8 cellular contexts compared by ENCODE assay signal in the genomic region with DNA sequence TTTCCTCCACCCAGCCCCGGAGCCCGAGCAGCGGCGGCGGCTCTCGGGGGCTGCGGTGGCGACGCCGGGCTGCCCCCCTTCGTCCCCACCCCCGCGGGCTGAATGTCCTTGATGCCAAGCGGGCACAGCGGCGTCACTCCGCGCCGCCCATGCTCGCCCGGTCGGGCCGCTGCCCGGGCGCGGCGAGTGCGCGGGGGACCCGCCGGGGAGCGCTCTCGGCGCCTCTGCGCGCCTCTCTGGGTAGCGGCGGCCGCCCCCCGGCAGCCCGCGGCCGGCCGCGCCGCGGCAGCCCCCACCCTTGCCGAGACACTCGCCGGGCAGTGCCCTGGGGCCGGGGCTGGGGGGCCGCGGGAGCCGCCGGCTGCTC. TPM values are rescaled to one million over a fixed set of nuclear protein-coding genes. Genes with fewer than 3 reads are reported as not detected.
A peak's percentile ranks its signal among the peaks of the same experiment; 100 is the strongest.
DNase-seq lines count a peak whose midpoint lies in the region; ATAC-seq and TF ChIP-seq lines count a peak whose summit lies in the region.

No MANE protein-coding gene starts in this region.

- ATAC-seq in GM18511 (IDR thresholded peaks at IDR 0.05; ENCODE audit: unreplicated experiment), result no peak

- in situ Hi-C loops in GM13977 (cut with MboI; ENCODE audit: low pct_unique_long_range_greater_than_20kb, low sequenced_read_pairs, unreplicated experiment), result loop anchor here (25.0 kb wide), 1 partner anchor 264 kb away; no protein-coding TSS in a partner anchor

- TF ChIP-seq CTCF in GM13977 (IDR thresholded peaks at IDR 0.05; ENCODE audit: extremely low read depth, insufficient read depth, missing control alignments) (no peak), adrenal gland (IDR thresholded peaks at IDR 0.05) (no peak)

- H3K9me3 ChIP-seq in iPS-18a (ENCODE audit: control insufficient read depth, low read depth, low read length), result no peaks in the 10 kb centered on the region
- no peaks in the 10 kb centered on the region for H3K9me3 ChIP-seq in skeletal muscle tissue (ENCODE audit: control insufficient read depth in 3 of 3, low read length in 3 of 3)
- H3K9me3 ChIP-seq in adrenal gland (replicated peaks in 1 of 3), result no peaks in the 10 kb centered on the region

- intact Hi-C loops in adrenal gland (cut with DNase I), result loop anchor here in 1 of 2 donors (10.0 kb wide), 1 partner anchor 632 kb away; no protein-coding TSS in a partner anchor

- TF ChIP-seq POLR2A in adrenal gland (IDR thresholded peaks at IDR 0.05), result no peak

- H3K27me3 ChIP-seq in iPS-18a (ENCODE audit: control insufficient read depth, insufficient read depth, low read length), result peaks cover 76% of the 10 kb centered on the region
- peaks cover 48 to 49% (median 49%) of the 10 kb centered on the region in 3 donors for H3K27me3 ChIP-seq in skeletal muscle tissue (ENCODE audit: control insufficient read depth in 3 of 3, insufficient read depth in 3 of 3, low read length in 3 of 3)
- peaks cover 43% of the 10 kb centered on the region for H3K27me3 ChIP-seq in adrenal gland

- H3K9ac ChIP-seq in iPS-18a (ENCODE audit: low read length) (no peak overlapping the region), skeletal muscle tissue (ENCODE audit: low read depth in 1 of 3, low read length in 3 of 3) (peak overlapping the region in 2 of 3 donors; percentile 45 to 72)

- H3K4me1 ChIP-seq in iPS-18a (ENCODE audit: control insufficient read depth, low read depth, low read length), result peaks cover 39% of the 10 kb centered on the region
- peaks cover 13 to 28% (median 18%) of the 10 kb centered on the region in 3 donors for H3K4me1 ChIP-seq in skeletal muscle tissue (ENCODE audit: control insufficient read depth in 3 of 3, insufficient read depth in 3 of 3, low read length in 3 of 3)
- no peaks in the 10 kb centered on the region for H3K4me1 ChIP-seq in adrenal gland (replicated peaks in 1 of 2)

- H3K4me3 ChIP-seq in iPS-18a (ENCODE audit: low read length), result peak overlapping the region; percentile 55
- peak overlapping the region; percentile 48 to 71 (median 70) for H3K4me3 ChIP-seq in skeletal muscle tissue (ENCODE audit: low read length in 3 of 3)
- peak overlapping the region in 1 of 4 donors; percentile 53 for H3K4me3 ChIP-seq in adrenal gland

- H3K27ac ChIP-seq in angular gyrus (ENCODE audit: low read depth, low read length) (peak overlapping the region; percentile 58), iPS-18a (ENCODE audit: low read length) (no peak overlapping the region), skeletal muscle tissue (ENCODE audit: low read depth, low read length) (no peak overlapping the region), adrenal gland (no peak overlapping the region)

- DNase-seq in GM13977 (ENCODE audit: low spot score), result peak; percentile 19
- no peak for DNase-seq in stimulated activated CD4-positive, alpha-beta T cell treated with anti-CD3 and anti-CD28 coated beads, Interleukin-4, amount 100 ng/mL, for 4 hours
- DNase-seq in activated CD4-positive, alpha-beta T cell treated with anti-CD3 and anti-CD28 coated beads for 48 hours, result no peak
- DNase-seq in adrenal gland, result no peak

- no peaks in the 10 kb centered on the region for H3K36me3 ChIP-seq in iPS-18a (ENCODE audit: control insufficient read depth, low read depth, low read length)
- H3K36me3 ChIP-seq in skeletal muscle tissue (ENCODE audit: control insufficient read depth in 3 of 3, insufficient read depth in 3 of 3, low read length in 3 of 3), result no peaks in the 10 kb centered on the region
- no peaks in the 10 kb centered on the region for H3K36me3 ChIP-seq in adrenal gland (replicated peaks in 1 of 2)

- WGBS in adrenal gland, 4 donors, result 0 to 1% (median 0%) methylated on average over 19 to 55 of the region's 55 CpGs; no CpG with 5 or more reads in 1 of the 4 donors

RNA-seq across cellular contexts. Expression of a gene that starts 0.4 kb away (rescaled TPM):
- total RNA-seq in skeletal muscle tissue, result 2.1 TPM
- 10 to 100 TPM in 1 of 8 donors, 1 to 10 TPM in 6, under 1 TPM in 1; 0.99 to 10.7 (median 3.6) TPM for total RNA-seq in adrenal gland
- 1 to 10 TPM; 1.3 to 4.0 (median 2.3) TPM for polyA plus RNA-seq in adrenal gland
